15 cellular contexts compared by ENCODE assay signal in the genomic region with DNA sequence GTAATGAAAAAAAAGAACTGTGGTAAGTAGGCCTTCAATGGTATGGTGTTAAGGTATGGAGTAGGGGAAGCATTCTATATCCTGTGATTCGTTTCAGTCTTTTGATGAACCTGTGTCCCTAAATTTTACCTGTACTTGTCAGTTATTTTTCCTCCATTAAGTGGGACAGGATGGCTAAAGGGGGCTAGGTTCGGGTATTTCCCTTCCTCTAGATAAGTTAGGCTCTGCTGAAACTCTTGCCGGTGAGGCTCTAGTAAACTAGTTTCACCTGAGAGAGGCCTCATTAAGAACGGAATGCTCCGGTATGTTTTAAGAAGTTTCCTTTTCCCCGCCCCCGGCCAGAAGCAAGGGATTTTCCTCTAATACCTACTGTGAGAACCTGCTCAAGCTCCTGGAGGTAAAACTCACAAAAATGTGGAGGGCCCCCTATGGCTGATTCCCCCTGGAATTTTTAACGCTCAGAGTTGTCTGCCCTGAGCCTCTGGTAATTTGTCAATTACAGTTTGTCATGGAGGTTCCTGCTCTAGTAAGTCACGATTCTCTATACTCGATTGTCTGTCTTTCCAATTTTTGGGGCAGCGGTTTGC.
DNase-seq lines count a peak whose midpoint lies in the region; ATAC-seq, FAIRE-seq and TF ChIP-seq lines count a peak whose summit lies in the region.
"Had no signal": no experiment of that assay in that cellular context is flagged by ENCODE, and none has a peak within 500 bp of the region (broad histone marks: within the 10 kb centered on the region; RNA-seq: fewer than 3 reads in every experiment).

No MANE protein-coding gene starts in this region.

- peak overlapping the region; percentile 87 for H2AFZ ChIP-seq in H1 (ENCODE audit: low read length)
- no peak overlapping the region for H2AFZ ChIP-seq in trophoblast cell (ENCODE audit: insufficient read depth, low read length, poor library complexity)

- H2BK12ac ChIP-seq in H1 (ENCODE audit: low read depth, low read length) = no peak overlapping the region; the same call in 1 of the 2 replicates
- H2BK12ac ChIP-seq in trophoblast cell (ENCODE audit: low read length) = no peak overlapping the region

- peaks cover 39% of the 10 kb centered on the region for H3K27me3 Mint-ChIP-seq in activated T-cell treated with anti-CD3 and anti-CD28 coated beads, Interleukin-2, amount 50 U/mL, for 24 hours

- H3K18ac ChIP-seq in H1 (ENCODE audit: extremely low read depth, low read length) (no peak overlapping the region; the same call in 1 of the 2 replicates), trophoblast cell (ENCODE audit: low read length) (no peak overlapping the region)

- H3K4ac ChIP-seq in H1 (replicated peaks; ENCODE audit: insufficient read length, low read depth, low read length) (no peak overlapping the region), trophoblast cell (ENCODE audit: low read depth, low read length) (no peak overlapping the region)

- H3K9me3 ChIP-seq in H1 (ENCODE audit: insufficient read depth in 2 of 2, low read depth in 1 of 2, low read length in 1 of 2) (peaks cover 0 to 3% of the 10 kb centered on the region in 2 experiments; a peak in 1 of 4 replicates), trophoblast cell (ENCODE audit: insufficient read depth, low read depth, low read length) (no peaks in the 10 kb centered on the region)
- H3K9me3 ChIP-seq: A549, MG63 had no signal

- H3K4me3 ChIP-seq in H7 (ENCODE audit: insufficient read depth, low read depth, low read length) = no peak overlapping the region
- H3K4me3 ChIP-seq in H1 (ENCODE audit: extremely low read depth in 1 of 4, insufficient read depth in 2 of 4, low read depth in 3 of 4, low read length in 4 of 4) = peak overlapping the region in 1 of 4 experiments; percentile 7; a peak in 1 of 8 replicates
- H3K4me3 ChIP-seq in trophoblast cell (ENCODE audit: low read depth, low read length) = no peak overlapping the region
- H3K4me3 ChIP-seq: A549, MG63 had no signal

- H3K27me3 ChIP-seq in H7 (ENCODE audit: control insufficient read depth, insufficient read depth, low read length) = no peaks in the 10 kb centered on the region
- no peaks in the 10 kb centered on the region for H3K27me3 ChIP-seq in H1 (replicated peaks in 1 of 4; ENCODE audit: control insufficient read depth in 3 of 4, extremely low read depth in 1 of 4, insufficient read depth in 3 of 4, low read length in 3 of 4)
- no peaks in the 10 kb centered on the region for H3K27me3 ChIP-seq in trophoblast cell (ENCODE audit: insufficient read depth, low read length)
- H3K27me3 ChIP-seq: MG63 had no signal

- TF ChIP-seq POLR2A in H1 (IDR thresholded peaks at IDR 0.05; ENCODE audit: control extremely low read depth in 1 of 2, low read depth in 2 of 2, low read length in 2 of 2) = no peak

- no peak overlapping the region for H4K8ac ChIP-seq in H1 (ENCODE audit: extremely low read depth, insufficient read depth, low read length)
- H4K8ac ChIP-seq in trophoblast cell (ENCODE audit: low read depth, low read length) = no peak overlapping the region

- no peak overlapping the region for H4K12ac ChIP-seq in trophoblast cell (ENCODE audit: low read depth, low read length)

- H2BK5ac ChIP-seq in H1 (ENCODE audit: low read depth, low read length) (no peak overlapping the region), trophoblast cell (ENCODE audit: low read depth, low read length, poor library complexity) (no peak overlapping the region)

- H3K4me1 ChIP-seq in H1 (replicated peaks in 1 of 4; ENCODE audit: control insufficient read depth in 3 of 4, insufficient read depth in 4 of 4, low read length in 3 of 4) = peaks cover 5 to 7% (median 6%) of the 10 kb centered on the region in 4 experiments; a peak in 5 of 7 replicates
- H3K4me1 ChIP-seq in trophoblast cell (ENCODE audit: control insufficient read depth in 1 of 2, insufficient read depth in 2 of 2, low read length in 2 of 2) = peaks cover 2 to 4% of the 10 kb centered on the region in 2 experiments

- H2BK120ac ChIP-seq in H1 (replicated peaks; ENCODE audit: low read depth, low read length) (no peak overlapping the region), trophoblast cell (ENCODE audit: insufficient read depth, low read length, poor library complexity) (no peak overlapping the region)

- ATAC-seq in HG02870 (IDR thresholded peaks at IDR 0.05; ENCODE audit: unreplicated experiment) (no peak), HG02970 (IDR thresholded peaks at IDR 0.05; ENCODE audit: low FRiP score, unreplicated experiment) (no peak)
- ATAC-seq: A549 had no signal

- H4K91ac ChIP-seq in H1 (replicated peaks; ENCODE audit: insufficient read length, low read length) (no peak overlapping the region), trophoblast cell (ENCODE audit: low read depth, low read length) (no peak overlapping the region)

- no peak overlapping the region for H3K27ac ChIP-seq in H1 (ENCODE audit: low read depth, low read length)
- no peak overlapping the region for H3K27ac ChIP-seq in trophoblast cell (ENCODE audit: low read depth, low read length)
- H3K27ac ChIP-seq: A549, C4-2B had no signal

- H3K79me1 ChIP-seq in H1 (ENCODE audit: low read depth, low read length) = no peaks in the 10 kb centered on the region
- H3K79me1 ChIP-seq in trophoblast cell (ENCODE audit: low read length) = no peaks in the 10 kb centered on the region

- POLR2A ChIA-PET in H1 (lab: Charles Lee; ENCODE audit: partially characterized antibody) = interaction anchor here (0.7 kb wide), 1 partner anchor 11 kb away, joined by 3 read pairs; no protein-coding TSS in a partner anchor

- H3K36me3 Mint-ChIP-seq in activated T-cell treated with anti-CD3 and anti-CD28 coated beads, Interleukin-2, amount 50 U/mL, for 24 hours (ENCODE audit: low read depth) = no peaks in the 10 kb centered on the region

- H3K9ac ChIP-seq in H1 (replicated peaks in 1 of 4; ENCODE audit: extremely low read depth in 1 of 4, low read depth in 3 of 4, low read length in 3 of 4) = no peak overlapping the region
- H3K9ac ChIP-seq in trophoblast cell (ENCODE audit: low read length) = no peak overlapping the region

- H3K9me3 Mint-ChIP-seq in activated T-cell treated with anti-CD3 and anti-CD28 coated beads, Interleukin-2, amount 50 U/mL, for 24 hours = peaks cover 2% of the 10 kb centered on the region

- no peak overlapping the region for H2BK20ac ChIP-seq in H1 (ENCODE audit: low read length)

- no peaks in the 10 kb centered on the region for H4K20me1 ChIP-seq in H1 (replicated peaks in 1 of 2; ENCODE audit: control insufficient read depth in 1 of 2, insufficient read depth in 2 of 2, low read length in 2 of 2)

- TF ChIP-seq RAD21 in H1 (IDR thresholded peaks at IDR 0.05 in 1 of 2, conservative IDR thresholded peaks at IDR 0.05 in 1 of 2; ENCODE audit: low read depth in 2 of 2, low read length in 2 of 2) = no peak

- H3K36me3 ChIP-seq in H7 (replicated peaks; ENCODE audit: control insufficient read depth, insufficient read depth, low read length) = no peaks in the 10 kb centered on the region
- H3K36me3 ChIP-seq in H1 (ENCODE audit: control insufficient read depth in 2 of 4, insufficient read depth in 4 of 4, low read length in 3 of 4) = no peaks in the 10 kb centered on the region
- H3K36me3 ChIP-seq in trophoblast cell (ENCODE audit: control insufficient read depth in 1 of 2, insufficient read depth in 2 of 2, low read length in 2 of 2) = no peaks in the 10 kb centered on the region
- H3K36me3 ChIP-seq: MG63 had no signal

- FAIRE-seq in H1 (lab: Jason Lieb, UNC) = peak; percentile 28
- FAIRE-seq: A549 had no signal

- H4K5ac ChIP-seq in H1 (ENCODE audit: insufficient read length, low read depth, low read length) = no peak overlapping the region

- no peak overlapping the region for H3K4me3 Mint-ChIP-seq in activated T-cell treated with anti-CD3 and anti-CD28 coated beads, Interleukin-2, amount 50 U/mL, for 24 hours

- H3K4me2 ChIP-seq in H1 (ENCODE audit: insufficient read depth in 1 of 2, low read depth in 2 of 2, low read length in 2 of 2) (peak overlapping the region in 1 of 2 experiments; percentile 40; a peak in 1 of 4 replicates), trophoblast cell (ENCODE audit: low read length) (no peak overlapping the region)
- H3K4me2 ChIP-seq: A549 had no signal

- H3K27ac Mint-ChIP-seq in activated T-cell treated with anti-CD3 and anti-CD28 coated beads, Interleukin-2, amount 50 U/mL, for 24 hours = no peak overlapping the region

- no peak overlapping the region for H2BK15ac ChIP-seq in H1 (ENCODE audit: low read length)

- H3K56ac ChIP-seq in H1 (replicated peaks; ENCODE audit: insufficient read length, low read depth, low read length) = no peak overlapping the region

- CTCF ChIA-PET in H1 (lab: Charles Lee; ENCODE audit: partially characterized antibody) = interaction anchor here (0.6 to 0.8 kb wide), 3 partner anchors 49 to 840 kb away, joined by 3 to 4 read pairs (median 4); no protein-coding TSS in a partner anchor

- no peak for TF ChIP-seq CTCF in H1 (IDR thresholded peaks at IDR 0.05; ENCODE audit: control extremely low read depth in 1 of 3, insufficient read depth in 1 of 3, low read depth in 1 of 3, low read length in 3 of 3)

- no peaks in the 10 kb centered on the region for H3K79me2 ChIP-seq in H1 (ENCODE audit: control insufficient read depth in 1 of 2, insufficient read depth in 2 of 2, low read length in 2 of 2)
- no peaks in the 10 kb centered on the region for H3K79me2 ChIP-seq in trophoblast cell (ENCODE audit: control insufficient read depth, insufficient read depth, low read length, poor library complexity)

- 58% methylated on average over 11 of the region's 11 CpGs; no CpG with 5 or more reads in 1 of the 2 experiments for WGBS in H1 (ENCODE audit: extremely low coverage in 1 of 2, insufficient coverage in 1 of 2, insufficient read length in 1 of 2, insufficient replicate concordance in 2 of 2, low coverage in 1 of 2, low lambda C conversion rate in 2 of 2, missing lambda C conversion rate in 1 of 2), 2 experiments
- no CpG with 5 or more reads among the region's 11 CpGs for WGBS in trophoblast cell (ENCODE audit: extremely low coverage, insufficient coverage, insufficient read length)

- H3K23me2 ChIP-seq in H1 (ENCODE audit: low read depth, low read length) = no peaks in the 10 kb centered on the region

- peaks cover 3% of the 10 kb centered on the region for H3K4me1 Mint-ChIP-seq in activated T-cell treated with anti-CD3 and anti-CD28 coated beads, Interleukin-2, amount 50 U/mL, for 24 hours (ENCODE audit: low read depth)

- DNase-seq in H7 (peak; percentile 16), H1 (ENCODE audit: low read depth in 1 of 2, low spot score in 2 of 2) (peak in 1 of 2 experiments; percentile 55), iPS-NIHi11 (ENCODE audit: low spot score) (peak; percentile 16), trophoblast cell (peak; percentile 72 to 76), ureter (ENCODE audit: low spot score) (no peak)
- DNase-seq in activated T-cell treated with anti-CD3 and anti-CD28 coated beads, Interleukin-2, amount 50 U/mL, for 24 hours = no peak
- DNase-seq: MG63, NCI-H1105, NCI-H187 treated with DMSO at 0.1 percent for 48 hours, NCI-H2171 treated with DMSO at 0.1 percent for 48 hours, NCI-H526 had no signal

- H3K23ac ChIP-seq in H1 (ENCODE audit: insufficient read length) = no peak overlapping the region
- no peak overlapping the region for H3K23ac ChIP-seq in trophoblast cell (ENCODE audit: low read length)

- H2AK5ac ChIP-seq in H1 (ENCODE audit: low read depth, low read length) = no peak overlapping the region
- H2AK5ac ChIP-seq in trophoblast cell (ENCODE audit: low read length) = no peak overlapping the region

- TF ChIP-seq EP300 in H1 (IDR thresholded peaks at IDR 0.05; ENCODE audit: borderline replicate concordance in 1 of 2, low read depth in 2 of 2, low read length in 2 of 2) = 0 out of 3 replicates have a peak, but pooled peaks of 1 of the 2 experiments have one; percentile 64

- H3K14ac ChIP-seq in H1 (ENCODE audit: insufficient read length) (no peak overlapping the region), trophoblast cell (ENCODE audit: low read length) (no peak overlapping the region)

Comparison
In these comparisons a context has a peak if more than half of its experiments do, and no peak if none do; other contexts are left out.
1. DNase-seq: peak in H7 (single experiment), iPS-NIHi11 (single experiment) and trophoblast cell (2 of 2); none in activated T-cell treated with anti-CD3 and anti-CD28 coated beads, Interleukin-2, amount 50 U/mL, for 24 hours (single experiment) and ureter (single experiment).